In genomic region chr9:96086936-96087582, GRCh38 we compare ENCODE assay signal across 15 cellular contexts.
"Had no signal": no experiment of that assay in that cellular context is flagged by ENCODE, and none has a peak within 500 bp of the region (broad histone marks: within the 10 kb centered on the region; RNA-seq: fewer than 3 reads in every experiment).

No MANE protein-coding gene starts in this region.

- H3K9me3 ChIP-seq: esophagus squamous epithelium, lower lobe of right lung, right atrium auricular region, tibial nerve, uterus had no signal

- H3K27me3 ChIP-seq: right atrium auricular region, tibial nerve, uterus had no signal

- ATAC-seq: activated naive CD4-positive, alpha-beta T cell treated with anti-CD3 and anti-CD28 coated beads, Interleukin-2, amount 50 U/mL, for 72 hours; lower lobe of right lung; stimulated activated naive CD8-positive, alpha-beta T cell treated with anti-CD3 and anti-CD28 coated beads, Interleukin-15, Interleukin-2, amounts not matched to agents 100 U/mL and 50 U/mL, for 24 hours had no signal

- DNase-seq: activated B cell treated with CpG ODN at 0.5 μM for 24 hours; activated CD4-positive, alpha-beta memory T cell treated with anti-CD3 and anti-CD28 coated beads, Interleukin-2, amount 10 ng/mL, durations not matched to agents 7 days and 5 days; activated CD4-positive, alpha-beta T cell treated with anti-CD3 and anti-CD28 coated beads for 4 hours; activated T-cell treated with anti-CD3 and anti-CD28 coated beads, Interleukin-2, amount 50 U/mL, for 1 hour; effector CD8-positive, alpha-beta T cell; esophagus squamous epithelium; left colon; lower lobe of right lung; stimulated activated CD4-positive, alpha-beta T cell treated with anti-CD3 and anti-CD28 coated beads, Interleukin-2, amount 100 ng/mL, for 24 hours; stimulated activated naive CD8-positive, alpha-beta T cell treated with anti-CD3 and anti-CD28 coated beads, Interleukin-15, Interleukin-2, amounts not matched to agents 100 U/mL and 50 U/mL, for 24 hours; substantia nigra; uterus had no signal

- H3K36me3 ChIP-seq: esophagus squamous epithelium, lower lobe of right lung, right atrium auricular region, tibial nerve, uterus had no signal

- H3K4me3 ChIP-seq: esophagus squamous epithelium, lower lobe of right lung, right atrium auricular region, tibial nerve, uterus had no signal

- H3K4me1 ChIP-seq: esophagus squamous epithelium, lower lobe of right lung, right atrium auricular region, tibial nerve, uterus had no signal

- H3K27ac ChIP-seq: esophagus squamous epithelium, lower lobe of right lung, right atrium auricular region, tibial nerve, uterus had no signal
